ENCODE assay signal across 19 cellular contexts in the genomic region with DNA sequence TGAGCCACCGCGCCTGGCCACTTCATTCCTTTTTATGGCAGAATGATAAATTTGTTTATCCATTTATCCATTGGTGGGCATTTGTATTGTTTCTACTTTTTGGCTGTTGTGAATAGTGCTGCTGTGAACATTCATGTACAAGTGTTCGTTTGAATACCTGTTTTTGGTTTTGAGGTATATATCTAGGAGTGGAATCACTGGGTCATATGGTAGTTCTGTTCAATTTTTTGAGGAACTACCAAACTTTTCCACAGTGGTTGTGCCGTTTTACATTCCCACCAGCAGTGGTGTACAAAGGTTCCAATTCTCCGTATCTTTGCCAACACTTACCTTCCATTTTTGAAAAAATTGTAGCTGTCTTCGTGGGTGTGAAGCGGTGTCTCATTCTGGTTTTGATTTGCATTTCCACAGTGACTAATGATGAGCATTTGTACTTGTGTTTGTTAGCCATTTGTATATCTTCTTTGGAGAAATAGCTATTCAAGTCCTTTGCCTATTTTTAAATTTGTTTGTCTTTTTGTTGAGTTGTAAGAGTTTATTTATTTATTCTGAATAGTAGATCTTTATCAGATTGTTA. TPM values are rescaled to one million over a fixed set of nuclear protein-coding genes. Genes with fewer than 3 reads are reported as not detected.
DNase-seq lines count a peak whose midpoint lies in the region; ATAC-seq, FAIRE-seq and TF ChIP-seq lines count a peak whose summit lies in the region.
"Had no signal": no experiment of that assay in that cellular context is flagged by ENCODE, and none has a peak within 500 bp of the region (broad histone marks: within the 10 kb centered on the region; RNA-seq: fewer than 3 reads in every experiment).

No MANE protein-coding gene starts in this region.

- DNase-seq in activated CD4-positive, alpha-beta T cell treated with anti-CD3 and anti-CD28 coated beads for 36 hours, result peak; percentile 20
- DNase-seq in activated CD4-positive, alpha-beta T cell treated with anti-CD3 and anti-CD28 coated beads, Interleukin-2, amount 10 ng/mL, durations not matched to agents 24 days and 14 days, result no peak
- peak; percentile 9 for DNase-seq in stimulated activated CD4-positive, alpha-beta T cell treated with anti-CD3 and anti-CD28 coated beads, Interleukin-15, amount 100 ng/mL, for 24 hours
- no peak for DNase-seq in stimulated activated CD4-positive, alpha-beta T cell treated with anti-CD3 and anti-CD28 coated beads, Interleukin-12 subunit alpha, Interleukin-12 subunit beta, amount 100 ng/mL, for 4 hours
- no peak for DNase-seq in HTR-8/SVneo (ENCODE audit: insufficient read length, low spot score)
- no peak for DNase-seq in LoVo (ENCODE audit: low spot score)
- DNase-seq: 8988T, DND-41, H7, NCI-H1048, NCI-H1436 treated with DMSO at 0.1 percent for 48 hours, NCI-H2081 treated with DMSO at 0.1 percent for 48 hours, NCI-H510A, NCI-H774, PC-3 had no signal

- CTCF ChIA-PET in activated CD4-positive, alpha-beta T cell treated with anti-CD3 and anti-CD28 coated beads for 36 hours (lab: Charles Lee), result interaction anchor here (0.6 to 1.6 kb wide), 6 partner anchors 10 to 120 kb away, joined by 3 to 6 read pairs (median 3); no protein-coding TSS in a partner anchor

- no peaks in the 10 kb centered on the region for H3K27me3 Mint-ChIP-seq in activated CD4-positive, alpha-beta T cell treated with anti-CD3 and anti-CD28 coated beads for 36 hours
- H3K27me3 Mint-ChIP-seq in activated CD4-positive, alpha-beta T cell treated with anti-CD3 and anti-CD28 coated beads, Interleukin-2, amount 10 ng/mL, durations not matched to agents 24 days and 14 days, result no peaks in the 10 kb centered on the region
- H3K27me3 Mint-ChIP-seq in activated T-helper 17 cell treated with anti-CD3 and anti-CD28 coated beads, Interleukin-2, amount 50 U/mL, for 72 hours, result no peaks in the 10 kb centered on the region

- H3K27ac Mint-ChIP-seq in activated CD4-positive, alpha-beta T cell treated with anti-CD3 and anti-CD28 coated beads for 36 hours, result no peak overlapping the region
- H3K27ac Mint-ChIP-seq in activated CD4-positive, alpha-beta T cell treated with anti-CD3 and anti-CD28 coated beads, Interleukin-2, amount 10 ng/mL, durations not matched to agents 24 days and 14 days, result no peak overlapping the region
- H3K27ac Mint-ChIP-seq in activated T-helper 17 cell treated with anti-CD3 and anti-CD28 coated beads, Interleukin-2, amount 50 U/mL, for 72 hours, result peak overlapping the region; percentile 1

- FAIRE-seq in HTR-8/SVneo (lab: Jason Lieb, UNC), result no peak
- FAIRE-seq: G401.6, HepG2 had no signal

- peaks cover 45% of the 10 kb centered on the region for H3K36me3 Mint-ChIP-seq in activated CD4-positive, alpha-beta T cell treated with anti-CD3 and anti-CD28 coated beads for 36 hours (ENCODE audit: low read depth)
- H3K36me3 Mint-ChIP-seq in activated CD4-positive, alpha-beta T cell treated with anti-CD3 and anti-CD28 coated beads, Interleukin-2, amount 10 ng/mL, durations not matched to agents 24 days and 14 days (ENCODE audit: low read depth), result peaks cover 54% of the 10 kb centered on the region
- peaks cover 98% of the 10 kb centered on the region for H3K36me3 Mint-ChIP-seq in activated T-helper 17 cell treated with anti-CD3 and anti-CD28 coated beads, Interleukin-2, amount 50 U/mL, for 72 hours (ENCODE audit: low read depth)

- no peaks in the 10 kb centered on the region for H3K9me3 Mint-ChIP-seq in activated CD4-positive, alpha-beta T cell treated with anti-CD3 and anti-CD28 coated beads for 36 hours (ENCODE audit: low read depth)
- H3K9me3 Mint-ChIP-seq in activated CD4-positive, alpha-beta T cell treated with anti-CD3 and anti-CD28 coated beads, Interleukin-2, amount 10 ng/mL, durations not matched to agents 24 days and 14 days, result no peaks in the 10 kb centered on the region
- no peaks in the 10 kb centered on the region for H3K9me3 Mint-ChIP-seq in activated T-helper 17 cell treated with anti-CD3 and anti-CD28 coated beads, Interleukin-2, amount 50 U/mL, for 72 hours

- intact Hi-C loops in activated CD4-positive, alpha-beta T cell treated with anti-CD3 and anti-CD28 coated beads for 36 hours (cut with DNase I, micrococcal nuclease), result no loop called here
- intact Hi-C loops in activated CD4-positive, alpha-beta T cell treated with anti-CD3 and anti-CD28 coated beads, Interleukin-2, amount 10 ng/mL, durations not matched to agents 24 days and 14 days (cut with micrococcal nuclease), result no loop called here

- H3K4me3 Mint-ChIP-seq in activated CD4-positive, alpha-beta T cell treated with anti-CD3 and anti-CD28 coated beads for 36 hours, result no peak overlapping the region
- H3K4me3 Mint-ChIP-seq in activated CD4-positive, alpha-beta T cell treated with anti-CD3 and anti-CD28 coated beads, Interleukin-2, amount 10 ng/mL, durations not matched to agents 24 days and 14 days, result no peak overlapping the region
- peak overlapping the region; percentile 52 for H3K4me3 Mint-ChIP-seq in activated T-helper 17 cell treated with anti-CD3 and anti-CD28 coated beads, Interleukin-2, amount 50 U/mL, for 72 hours

- peak; percentile 74 for ATAC-seq in activated CD4-positive, alpha-beta T cell treated with anti-CD3 and anti-CD28 coated beads for 36 hours
- peak; percentile 83 for ATAC-seq in activated T-helper 17 cell treated with anti-CD3 and anti-CD28 coated beads, Interleukin-2, amount 50 U/mL, for 72 hours (replicated peaks)
- no peak for ATAC-seq in GM18505 (IDR thresholded peaks at IDR 0.05; ENCODE audit: unreplicated experiment)
- ATAC-seq: HepG2, PC-3 had no signal

- peaks cover 17% of the 10 kb centered on the region for H3K4me1 Mint-ChIP-seq in activated CD4-positive, alpha-beta T cell treated with anti-CD3 and anti-CD28 coated beads for 36 hours
- H3K4me1 Mint-ChIP-seq in activated CD4-positive, alpha-beta T cell treated with anti-CD3 and anti-CD28 coated beads, Interleukin-2, amount 10 ng/mL, durations not matched to agents 24 days and 14 days, result peaks cover 8% of the 10 kb centered on the region
- peaks cover 19% of the 10 kb centered on the region for H3K4me1 Mint-ChIP-seq in activated T-helper 17 cell treated with anti-CD3 and anti-CD28 coated beads, Interleukin-2, amount 50 U/mL, for 72 hours

- POLR2A ChIA-PET in activated CD4-positive, alpha-beta T cell treated with anti-CD3 and anti-CD28 coated beads for 36 hours (lab: Charles Lee), result no interaction called here

- no peak for TF ChIP-seq POLR2A in GM18505 (IDR thresholded peaks at IDR 0.05; ENCODE audit: borderline replicate concordance, extremely low read depth, insufficient read depth, insufficient read length)

RNA-seq across cellular contexts. Expression of a gene that starts 49.5 kb away (rescaled TPM):
- 10 to 100 TPM; 11.3 TPM for total RNA-seq in activated CD4-positive, alpha-beta T cell treated with anti-CD3 and anti-CD28 coated beads for 36 hours
- 2.6 and 3.5 TPM in 2 replicates for total RNA-seq in activated CD4-positive, alpha-beta T cell treated with anti-CD3 and anti-CD28 coated beads, Interleukin-2, amount 10 ng/mL, durations not matched to agents 24 days and 14 days
- total RNA-seq in activated T-helper 17 cell treated with anti-CD3 and anti-CD28 coated beads, Interleukin-2, amount 50 U/mL, for 72 hours, result 10 to 100 TPM in 1 of 2 donors, 1 to 10 TPM in 1; 8.9 to 10.0 TPM
- total RNA-seq: PC-3 had no signal

RNA-seq across cellular contexts. Expression of a gene that starts 55.7 kb away (rescaled TPM):
- 10 to 100 TPM; 51.8 to 53.4 TPM for total RNA-seq in activated CD4-positive, alpha-beta T cell treated with anti-CD3 and anti-CD28 coated beads for 36 hours
- 57.8 and 60.2 TPM in 2 replicates for total RNA-seq in activated CD4-positive, alpha-beta T cell treated with anti-CD3 and anti-CD28 coated beads, Interleukin-2, amount 10 ng/mL, durations not matched to agents 24 days and 14 days
- 10 to 100 TPM; 50.6 to 97.3 TPM for total RNA-seq in activated T-helper 17 cell treated with anti-CD3 and anti-CD28 coated beads, Interleukin-2, amount 50 U/mL, for 72 hours

Comparison
In these comparisons a context has a peak if more than half of its experiments do, and no peak if none do; other contexts are left out.
1. DNase-seq: peak in activated CD4-positive, alpha-beta T cell treated with anti-CD3 and anti-CD28 coated beads for 36 hours (single experiment) and stimulated activated CD4-positive, alpha-beta T cell treated with anti-CD3 and anti-CD28 coated beads, Interleukin-15, amount 100 ng/mL, for 24 hours (single experiment); none in activated CD4-positive, alpha-beta T cell treated with anti-CD3 and anti-CD28 coated beads, Interleukin-2, amount 10 ng/mL, durations not matched to agents 24 days and 14 days (single experiment), stimulated activated CD4-positive, alpha-beta T cell treated with anti-CD3 and anti-CD28 coated beads, Interleukin-12 subunit alpha, Interleukin-12 subunit beta, amount 100 ng/mL, for 4 hours (single experiment), HTR-8/SVneo (single experiment) and LoVo (single experiment).